Comparison of ENCODE assay signal across 29 cellular contexts in genomic region chr5:51691538-51691937, GRCh38.
"Had no signal": no experiment of that assay in that cellular context is flagged by ENCODE, and none has a peak within 500 bp of the region (broad histone marks: within the 10 kb centered on the region; RNA-seq: fewer than 3 reads in every experiment).

No MANE protein-coding gene starts in this region.

- H3K4me3 ChIP-seq: ascending aorta, breast epithelium, cardiac muscle cell, colonic mucosa, esophagus squamous epithelium, gastroesophageal sphincter, heart right ventricle, hepatocyte had no signal

- H3K9me3 ChIP-seq: ascending aorta, colonic mucosa, esophagus squamous epithelium had no signal

- H2AFZ ChIP-seq: hepatocyte had no signal

- H3K27ac ChIP-seq: ascending aorta, breast epithelium, cardiac muscle cell, colonic mucosa, epithelial cell of prostate, esophagus squamous epithelium, gastroesophageal sphincter, heart right ventricle, hepatocyte had no signal

- H3K4me2 ChIP-seq: hepatocyte had no signal

- DNase-seq: activated CD4-positive, alpha-beta memory T cell treated with anti-CD3 and anti-CD28 coated beads, Interleukin-2, amount 10 ng/mL, durations not matched to agents 7 days and 5 days; activated CD4-positive, alpha-beta T cell treated with anti-CD3 and anti-CD28 coated beads for 4 hours; activated CD4-positive, alpha-beta T cell treated with anti-CD3 and anti-CD28 coated beads, Interleukin-2, amount 10 ng/mL, durations not matched to agents 7 days and 5 days; activated CD4-positive, alpha-beta T cell treated with anti-CD3 and anti-CD28 coated beads, Interleukin-2, amount 50 U/mL, for 4 hours; activated CD4-positive, CD25-positive, alpha-beta regulatory T cell; activated CD4-positive, CD25-positive, alpha-beta regulatory T cell treated with anti-CD3 and anti-CD28 coated beads, Interleukin-2, amount 50 U/mL, for 72 hours; activated CD8-positive, alpha-beta memory T cell treated with anti-CD3 and anti-CD28 coated beads, Interleukin-2, amount 50 U/mL, for 48 hours; activated gamma-delta T cell; activated naive CD4-positive, alpha-beta T cell; activated naive CD4-positive, alpha-beta T cell treated with anti-CD3 and anti-CD28 coated beads, Interleukin-2, amount 10 ng/mL, durations not matched to agents 7 days and 5 days; activated naive CD8-positive, alpha-beta T cell treated with anti-CD3 and anti-CD28 coated beads, Interleukin-2, amount 10 ng/mL, durations not matched to agents 7 days and 5 days; activated T-cell treated with anti-CD3 and anti-CD28 coated beads for 4 hours; activated T-cell treated with anti-CD3 and anti-CD28 coated beads, Interleukin-2, amount 50 U/mL, for 24 hours; activated T-cell treated with anti-CD3 and anti-CD28 coated beads, Interleukin-2, amount 50 U/mL, for 72 hours; central memory CD4-positive, alpha-beta T cell; cerebellar nuclear complex; colonic mucosa; effector CD8-positive, alpha-beta T cell; esophagus squamous epithelium; foreskin melanocyte; heart right ventricle; T1000 had no signal

- H3K4me1 ChIP-seq: ascending aorta, breast epithelium, colonic mucosa, esophagus squamous epithelium, gastroesophageal sphincter, heart right ventricle had no signal

- H3K79me2 ChIP-seq: hepatocyte had no signal

- H3K27me3 ChIP-seq: ascending aorta, breast epithelium, cardiac muscle cell, colonic mucosa, esophagus squamous epithelium, gastroesophageal sphincter, heart right ventricle, hepatocyte had no signal

- H3K36me3 ChIP-seq: ascending aorta, breast epithelium, cardiac muscle cell, colonic mucosa, esophagus squamous epithelium, gastroesophageal sphincter, heart right ventricle had no signal

- ATAC-seq: activated naive CD4-positive, alpha-beta T cell treated with anti-CD3 and anti-CD28 coated beads, Interleukin-2, amount 50 U/mL, for 72 hours; activated T-cell treated with anti-CD3 and anti-CD28 coated beads, Interleukin-2, amount 50 U/mL, for 72 hours; gastroesophageal sphincter; heart right ventricle had no signal
